Comparison of ENCODE assay signal across 1 cellular context in the genomic region with DNA sequence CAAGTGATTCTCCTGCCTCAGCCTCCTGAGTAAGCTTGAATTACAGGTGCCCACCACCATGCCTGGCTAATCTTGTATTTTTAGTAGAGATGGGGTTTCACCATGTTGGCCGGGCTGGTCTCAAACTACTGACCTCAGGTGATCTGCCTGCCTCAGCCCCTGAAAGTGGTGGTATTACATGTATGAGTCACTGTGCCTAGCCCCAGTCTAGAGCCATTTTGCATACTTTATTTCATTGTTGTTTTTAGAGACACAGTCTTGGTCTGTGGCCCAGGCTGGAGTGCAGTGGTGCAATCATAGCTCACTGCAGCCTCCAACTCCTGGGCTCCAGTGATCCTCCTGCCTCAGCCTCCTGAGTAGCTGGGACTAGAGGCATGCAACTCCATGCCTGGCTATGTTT.
TF ChIP-seq lines count a peak whose summit lies in the region.

No MANE protein-coding gene starts in this region.

TF ChIP-seq in HepG2, 621 proteins besides CTCF, POLR2A, EP300 and RAD21:
- TF ChIP-seq, protein P1, sequence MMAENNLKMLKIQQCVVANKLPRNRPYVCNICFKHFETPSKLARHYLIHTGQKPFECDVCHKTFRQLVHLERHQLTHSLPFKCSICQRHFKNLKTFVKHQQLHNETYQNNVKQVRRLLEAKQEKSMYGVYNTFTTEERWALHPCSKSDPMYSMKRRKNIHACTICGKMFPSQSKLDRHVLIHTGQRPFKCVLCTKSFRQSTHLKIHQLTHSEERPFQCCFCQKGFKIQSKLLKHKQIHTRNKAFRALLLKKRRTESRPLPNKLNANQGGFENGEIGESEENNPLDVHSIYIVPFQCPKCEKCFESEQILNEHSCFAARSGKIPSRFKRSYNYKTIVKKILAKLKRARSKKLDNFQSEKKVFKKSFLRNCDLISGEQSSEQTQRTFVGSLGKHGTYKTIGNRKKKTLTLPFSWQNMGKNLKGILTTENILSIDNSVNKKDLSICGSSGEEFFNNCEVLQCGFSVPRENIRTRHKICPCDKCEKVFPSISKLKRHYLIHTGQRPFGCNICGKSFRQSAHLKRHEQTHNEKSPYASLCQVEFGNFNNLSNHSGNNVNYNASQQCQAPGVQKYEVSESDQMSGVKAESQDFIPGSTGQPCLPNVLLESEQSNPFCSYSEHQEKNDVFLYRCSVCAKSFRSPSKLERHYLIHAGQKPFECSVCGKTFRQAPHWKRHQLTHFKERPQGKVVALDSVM (CRISPR knock-in tag; IDR thresholded peaks at IDR 0.05), result peak; percentile 73
TF ChIP-seq in HepG2: peak in this region for 1; not testable (repeated sequence) for 620.
